In the genomic region with DNA sequence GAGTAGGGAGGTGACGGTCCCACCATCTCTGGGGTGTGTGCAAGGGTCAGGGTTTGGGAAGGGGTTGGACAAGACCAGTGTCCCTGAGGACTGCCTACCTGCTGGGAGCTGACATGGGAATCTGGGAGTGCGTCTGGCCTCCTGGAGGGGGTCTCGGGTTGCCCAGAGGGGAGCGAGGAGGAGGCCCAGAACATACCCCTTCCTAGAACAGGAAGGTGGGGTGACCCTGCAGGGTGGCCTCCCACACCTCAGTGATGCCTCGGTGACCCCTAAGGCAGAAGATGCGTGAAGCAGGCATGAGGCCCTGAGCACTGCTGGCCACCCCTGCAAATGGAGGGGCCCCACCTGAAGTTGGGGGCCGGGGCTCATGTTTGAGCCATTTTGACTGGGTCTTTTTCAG, we compare ENCODE assay signal across 29 cellular contexts. TPM values are rescaled to one million over a fixed set of nuclear protein-coding genes. Genes with fewer than 3 reads are reported as not detected.
"Had no signal": no experiment of that assay in that cellular context is flagged by ENCODE, and none has a peak within 500 bp of the region (broad histone marks: within the 10 kb centered on the region; RNA-seq: fewer than 3 reads in every experiment).

No MANE protein-coding gene starts in this region.

- H3K9me3 Mint-ChIP-seq: dendritic cell treated with granulocyte-macrophage colony-stimulating factor and Interleukin-4, amounts not matched to agents 40 ng/mL and 50 ng/mL, for 4 days; immature natural killer cell; nephron progenitor cell; stimulated activated memory B cell treated with anti-CD40 and anti-IgM and Interleukin-4, amounts not matched to agents 10 μg/mL and 1 μg/mL and 100 μg/mL, for 72 hours had no signal

- H3K27me3 Mint-ChIP-seq: naive thymus-derived CD8-positive, alpha-beta T cell; stimulated activated memory B cell treated with anti-CD40 and anti-IgM and Interleukin-4, amounts not matched to agents 10 μg/mL and 1 μg/mL and 100 μg/mL, for 72 hours had no signal

- H3K4me3 ChIP-seq: esophagus muscularis mucosa, heart right ventricle, lower lobe of right lung, ovary, psoas muscle, skin epidermis, spleen, transverse colon, upper lobe of right lung, uterus had no signal

- H3K4me3 Mint-ChIP-seq: dendritic cell treated with granulocyte-macrophage colony-stimulating factor and Interleukin-4, amounts not matched to agents 40 ng/mL and 50 ng/mL, for 4 days; immature natural killer cell; naive thymus-derived CD8-positive, alpha-beta T cell; nephron progenitor cell; stimulated activated memory B cell treated with anti-CD40 and anti-IgM and Interleukin-4, amounts not matched to agents 10 μg/mL and 1 μg/mL and 100 μg/mL, for 72 hours had no signal

- H3K27ac ChIP-seq: esophagus muscularis mucosa, foreskin keratinocyte, heart right ventricle, lower lobe of right lung, ovary, psoas muscle, skin epidermis, spleen, transverse colon, upper lobe of right lung, uterus had no signal

- ATAC-seq: foreskin keratinocyte; heart right ventricle; left ventricle myocardium superior; lower lobe of right lung; naive thymus-derived CD8-positive, alpha-beta T cell; psoas muscle; right cardiac atrium; stimulated activated memory B cell treated with anti-CD40 and anti-IgM and Interleukin-4, amounts not matched to agents 10 μg/mL and 1 μg/mL and 100 μg/mL, for 72 hours; stimulated activated naive CD8-positive, alpha-beta T cell treated with anti-CD3 and anti-CD28 coated beads, Interleukin-15, Interleukin-2, amounts not matched to agents 100 U/mL and 50 U/mL, for 24 hours; upper lobe of right lung had no signal

- H3K36me3 ChIP-seq: heart right ventricle, lower lobe of right lung, ovary, spleen, transverse colon, upper lobe of right lung, uterus had no signal

- H3K27me3 ChIP-seq: esophagus muscularis mucosa, foreskin keratinocyte, ovary, spleen, transverse colon, upper lobe of right lung, uterus had no signal

- H3K27ac Mint-ChIP-seq: dendritic cell treated with granulocyte-macrophage colony-stimulating factor and Interleukin-4, amounts not matched to agents 40 ng/mL and 50 ng/mL, for 4 days; nephron progenitor cell; stimulated activated memory B cell treated with anti-CD40 and anti-IgM and Interleukin-4, amounts not matched to agents 10 μg/mL and 1 μg/mL and 100 μg/mL, for 72 hours had no signal

- DNase-seq: effector memory CD4-positive, alpha-beta T cell; foreskin keratinocyte; glutamatergic neuron; heart right ventricle; immature natural killer cell; islet precursor cell; kidney glomerular epithelial cell; left ventricle myocardium superior; lower lobe of right lung; naive thymus-derived CD8-positive, alpha-beta T cell; nephron progenitor cell; occipital lobe; ovary; psoas muscle; right cardiac atrium; spleen; stimulated activated CD4-positive, alpha-beta T cell treated with anti-CD3 and anti-CD28 coated beads, Interleukin-4, amount 100 ng/mL, for 4 hours; stimulated activated naive CD8-positive, alpha-beta T cell treated with anti-CD3 and anti-CD28 coated beads, Interleukin-15, Interleukin-2, amounts not matched to agents 100 U/mL and 50 U/mL, for 24 hours; transverse colon; upper lobe of right lung; uterus had no signal

- H3K4me1 ChIP-seq: foreskin keratinocyte, lower lobe of right lung, psoas muscle, transverse colon, upper lobe of right lung, uterus had no signal

- H3K9me3 ChIP-seq: esophagus muscularis mucosa, heart right ventricle, lower lobe of right lung, ovary, psoas muscle, spleen, transverse colon, upper lobe of right lung, uterus had no signal

- H3K36me3 Mint-ChIP-seq: immature natural killer cell; naive thymus-derived CD8-positive, alpha-beta T cell; stimulated activated memory B cell treated with anti-CD40 and anti-IgM and Interleukin-4, amounts not matched to agents 10 μg/mL and 1 μg/mL and 100 μg/mL, for 72 hours had no signal

RNA-seq across cellular contexts. Expression of a gene that starts 26.4 kb away (rescaled TPM):
- total RNA-seq: endothelial cell of umbilical vein, foreskin keratinocyte, left ventricle myocardium superior, mesenteric fat pad, myocyte, psoas muscle, right cardiac atrium, upper lobe of right lung had no signal
- polyA plus RNA-seq: endothelial cell of umbilical vein, fibroblast of lung, psoas muscle had no signal
